ENCODE assay signal across 10 cellular contexts in genomic region chr6:137882225-137882961, GRCh38. TPM values are rescaled to one million over a fixed set of nuclear protein-coding genes. Genes with fewer than 3 reads are reported as not detected.
DNase-seq lines count a peak whose midpoint lies in the region; ATAC-seq, FAIRE-seq and TF ChIP-seq lines count a peak whose summit lies in the region.
"Had no signal": no experiment of that assay in that cellular context is flagged by ENCODE, and none has a peak within 500 bp of the region (broad histone marks: within the 10 kb centered on the region; RNA-seq: fewer than 3 reads in every experiment).

No MANE protein-coding gene starts in this region.

- H4K20me1 ChIP-seq in OCI-LY3 (ENCODE audit: insufficient read depth, low read length) (peaks cover 65% of the 10 kb centered on the region), GM12878 (ENCODE audit: control insufficient read depth, insufficient read depth) (no peaks in the 10 kb centered on the region; the same call in 1 of the 2 replicates)

- H3K79me2 ChIP-seq in OCI-LY3 (ENCODE audit: low read length) (peaks cover 45% of the 10 kb centered on the region), GM12878 (ENCODE audit: control insufficient read depth, insufficient read depth, low read length) (peaks cover 42% of the 10 kb centered on the region)

- no peak overlapping the region for H3K4me3 ChIP-seq in OCI-LY3 (ENCODE audit: low read length)
- H3K4me3 ChIP-seq in GM12878, result no peak overlapping the region
- no peak overlapping the region for H3K4me3 ChIP-seq in spleen
- H3K4me3 ChIP-seq: cardiac muscle cell had no signal

- H3K9me3 Mint-ChIP-seq in HFFc6, result peaks cover 10% of the 10 kb centered on the region; the same call in 1 of the 2 replicates

- WGBS in GM12878 (ENCODE audit: insufficient coverage, insufficient replicate concordance, low lambda C conversion rate, missing lambda C conversion rate), result 100% methylated on average over 2 of the region's 2 CpGs
- 66 to 94% (median 83%) methylated on average over 2 of the region's 2 CpGs for WGBS in spleen, 5 donors

- no peak for TF ChIP-seq EP300 in GM12878 (IDR thresholded peaks at IDR 0.05; ENCODE audit: borderline replicate concordance in 1 of 2, control insufficient read depth in 1 of 2, low read depth in 2 of 2, low read length in 2 of 2)

- RAD21 ChIA-PET in GM12878 (lab: Charles Lee; ENCODE audit: unreplicated experiment), result interaction anchor here (0.5 to 20.6 kb wide), 13 partner anchors 9 to 174 kb away, joined by 3 to 774 read pairs (median 6); partner anchors contain the start of gene TNFAIP3

- peak; percentile 48 for TF ChIP-seq POLR2A in GM12878 (IDR thresholded peaks at IDR 0.05; ENCODE audit: low read depth, low read length)
- TF ChIP-seq POLR2A in spleen (IDR thresholded peaks at IDR 0.05), result no peak

- intact Hi-C loops in GM12878 (cut with micrococcal nuclease; ENCODE audit: unreplicated experiment), result loop anchor here (2.0 kb wide), 1 partner anchor 22 kb away; no protein-coding TSS in a partner anchor
- intact Hi-C loops in spleen (cut with DNase I; ENCODE audit: low total_unique reads), result no loop called here

- H3K27me3 ChIP-seq in OCI-LY3 (ENCODE audit: low read depth, low read length) (no peaks in the 10 kb centered on the region), GM12878 (replicated peaks in 1 of 2; ENCODE audit: control insufficient read depth in 2 of 2, insufficient read depth in 2 of 2, low read length in 1 of 2) (no peaks in the 10 kb centered on the region), spleen (replicated peaks in 1 of 7) (no peaks in the 10 kb centered on the region)
- H3K27me3 ChIP-seq: cardiac muscle cell had no signal

- H3K27me3 Mint-ChIP-seq in HFFc6 (ENCODE audit: insufficient read depth), result no peaks in the 10 kb centered on the region; the same call in 1 of the 2 replicates

- H3K27ac ChIP-seq in OCI-LY3 (ENCODE audit: low read length) (peak overlapping the region; percentile 14; the same call in 1 of the 2 replicates), GM12878 (ENCODE audit: control insufficient read depth, insufficient read depth) (peak overlapping the region; percentile 14; the same call in 1 of the 2 replicates), spleen (peak overlapping the region; percentile 39 to 80 (median 70))
- H3K27ac ChIP-seq: cardiac muscle cell had no signal

- no peak overlapping the region for H3K4me3 Mint-ChIP-seq in HFFc6
- H3K4me3 Mint-ChIP-seq: neural crest cell had no signal

- H3K4me1 Mint-ChIP-seq in HFFc6 (ENCODE audit: low read depth), result peaks cover 11% of the 10 kb centered on the region

- H3K36me3 Mint-ChIP-seq in HFFc6 (ENCODE audit: low read depth), result peaks cover 20% of the 10 kb centered on the region

- H2AFZ ChIP-seq in OCI-LY3 (ENCODE audit: low read depth, low read length) (no peak overlapping the region), GM12878 (ENCODE audit: control insufficient read depth, low read depth, low read length) (no peak overlapping the region)

- H3K9ac ChIP-seq in OCI-LY3 (ENCODE audit: low read length), result no peak overlapping the region
- no peak overlapping the region for H3K9ac ChIP-seq in GM12878 (ENCODE audit: control insufficient read depth, insufficient read depth, low read length)

- H3K27ac Mint-ChIP-seq in HFFc6, result peak overlapping the region; percentile 3; the same call in 1 of the 2 replicates

- H3K4me1 ChIP-seq in OCI-LY3 (ENCODE audit: low read length), result peaks cover 10% of the 10 kb centered on the region; the same call in 1 of the 2 replicates
- peaks cover 10% of the 10 kb centered on the region; the same call in 1 of the 2 replicates for H3K4me1 ChIP-seq in GM12878 (ENCODE audit: control insufficient read depth, insufficient read depth, low read length)
- H3K4me1 ChIP-seq in spleen, result peaks cover 14 to 73% (median 49%) of the 10 kb centered on the region in 6 donors

- TF ChIP-seq CTCF in HFFc6 (IDR thresholded peaks at IDR 0.05), result no peak
- no peak for TF ChIP-seq CTCF in OCI-LY3 (IDR thresholded peaks at IDR 0.05; ENCODE audit: low read depth, low read length)
- TF ChIP-seq CTCF in GM12878 (IDR thresholded peaks at IDR 0.05 in 2 of 3, conservative IDR thresholded peaks at IDR 0.05 in 1 of 3; ENCODE audit: control insufficient read depth in 2 of 3, extremely low read depth in 1 of 3, insufficient read depth in 1 of 3, low read depth in 3 of 3, low read length in 3 of 3), result no peak
- TF ChIP-seq CTCF in spleen (IDR thresholded peaks at IDR 0.05 in 8 of 11, conservative IDR thresholded peaks at IDR 0.05 in 3 of 11), result no peak

- no peak for TF ChIP-seq RAD21 in GM12878 (IDR thresholded peaks at IDR 0.05; ENCODE audit: insufficient read depth, low read depth, low read length)

- H3K9me3 ChIP-seq in OCI-LY3 (ENCODE audit: insufficient read depth, low read length) (no peaks in the 10 kb centered on the region), GM12878 (replicated peaks; ENCODE audit: control insufficient read depth, insufficient read depth, low read length) (no peaks in the 10 kb centered on the region), spleen (peaks cover 0 to 5% (median 0%) of the 10 kb centered on the region in 8 donors)

- in situ Hi-C loops in GM12878 (cut with MboI), result no loop called here

- CTCF ChIA-PET in GM12878 (lab: Yijun Ruan, JAX), result interaction anchor here (0.9 to 24.0 kb wide), 11 partner anchors 9 to 221 kb away, joined by 3 to 712 read pairs (median 4); no protein-coding TSS in a partner anchor

- SMC1A ChIA-PET in GM12878 (lab: Charles Lee; ENCODE audit: uncharacterized antibody, unreplicated experiment), result interaction anchor here (0.6 to 30.6 kb wide), 18 partner anchors 9 to 703 kb away, joined by 3 to 1237 read pairs (median 4); partner anchors contain the start of gene TNFAIP3

- POLR2A ChIA-PET in GM12878 (lab: Charles Lee), result interaction anchor here (0.7 to 3.3 kb wide), 10 partner anchors 11 to 60 kb away, joined by 3 to 20 read pairs (median 4); no protein-coding TSS in a partner anchor

- no peak for FAIRE-seq in GM12878 (lab: Jason Lieb, UNC)

- ATAC-seq in GM12878, result peak; percentile 38

- DNase-seq in HFFc6 (no peak), GM12878 (ENCODE audit: low read depth, low spot score) (no peak), spleen (no peak), T-helper 9 cell (no peak), OCI-M2 (lab: John Stamatoyannopoulos, UW; ENCODE audit: unreplicated experiment) (no peak)
- DNase-seq in NK-92 treated with Interleukin-12 subunit alpha and Interleukin-12 subunit beta, amount 100 ng/mL, for 24 hours (lab: John Stamatoyannopoulos, UW), result no peak
- DNase-seq: glutamatergic neuron had no signal

- no peak overlapping the region for H3K4me2 ChIP-seq in OCI-LY3 (ENCODE audit: low read length)
- H3K4me2 ChIP-seq in GM12878 (ENCODE audit: control insufficient read depth, insufficient read depth), result 0 out of 2 replicates have a peak overlapping the region, but pooled peaks have one; percentile 3

- H3K36me3 ChIP-seq in OCI-LY3 (replicated peaks; ENCODE audit: low read depth, low read length) (peaks cover 61% of the 10 kb centered on the region), GM12878 (ENCODE audit: control insufficient read depth in 2 of 2, insufficient read depth in 2 of 2, low read length in 1 of 2) (peaks cover 34 to 49% of the 10 kb centered on the region in 2 experiments), spleen (peaks cover 10 to 66% (median 59%) of the 10 kb centered on the region in 6 donors)

- TSS peak; percentile 48 for BruUV-seq in GM12878 (replicated peaks; lab: Mats Ljungman, UMichigan)

TF ChIP-seq in GM12878, 131 proteins besides CTCF, POLR2A, EP300 and RAD21 (continues in another document):
- TF ChIP-seq IKZF2 (IDR thresholded peaks at IDR 0.05), result 0 out of 4 replicates have a peak, but pooled peaks of 1 of the 2 experiments have one; percentile 16
- TF ChIP-seq NFIC (IDR thresholded peaks at IDR 0.05; ENCODE audit: low read depth, low read length), result 0 out of 2 replicates have a peak, but pooled peaks have one; percentile 22
- peak; percentile 57; the same call in 1 of the 2 replicates for TF ChIP-seq BACH1 (IDR thresholded peaks at IDR 0.05; ENCODE audit: borderline replicate concordance)
- peak; percentile 56; the same call in 1 of the 2 replicates for TF ChIP-seq ZNF384 (IDR thresholded peaks at IDR 0.05; ENCODE audit: borderline replicate concordance, low read depth, low read length)
- peak; percentile 37; the same call in 1 of the 2 replicates for TF ChIP-seq RUNX3 (IDR thresholded peaks at IDR 0.05; ENCODE audit: low read length)
- TF ChIP-seq ZNF217 (IDR thresholded peaks at IDR 0.05), result no peak
- no peak for TF ChIP-seq PKNOX1 (IDR thresholded peaks at IDR 0.05)
- peak; percentile 31 for TF ChIP-seq MEF2B (IDR thresholded peaks at IDR 0.05; ENCODE audit: partially characterized antibody, poor library complexity, severe bottlenecking)

RNA-seq across cellular contexts. Expression of gene TNFAIP3, which starts 15.3 kb away (rescaled TPM):
- total RNA-seq in HFFc6 (2021; fragmentation: NEBNext Ultra II Directional; extraction: Animal tissue kit (Norgen Biotek cat#: 25700)), result 10 to 100 TPM in 1 of 6 experiments, 1 to 10 TPM in 5; 4.5 to 17.2 (median 7.8) TPM
- 258 and 260 TPM in 2 replicates for total RNA-seq in GM12878 (2013; cell fraction: nucleolus; rRNA removed)
- total RNA-seq in GM12878 (2014; rRNA removed) (84.0 and 96.8 TPM in 2 replicates), GM12878 (2014; rRNA removed; fragmentation: Illumina TruSeq; extraction: Trizol) (81.4 and 82.4 TPM in 2 replicates), GM12878 (2021) (220 and 229 TPM in 2 replicates), spleen (100 to 1,000 TPM in 3 of 7 donors, 10 to 100 TPM in 4; 41.1 to 133 (median 69.0) TPM)
- polyA plus RNA-seq in GM12878 (2011; ENCODE audit: low read depth), result 59.4 TPM
- polyA plus RNA-seq in GM12878 (2011; rRNA removed) (308 and 350 TPM in 2 replicates), GM12878 (2014; fragmentation: Illumina TruSeq; extraction: Trizol) (149 and 171 TPM in 2 replicates), GM12878 (2014; fragmentation: Nextera tagmentation; extraction: Ambion mirVana) (10 to 100 TPM; 18.0 to 31.5 TPM), GM12878 (2014; rRNA removed) (138 and 149 TPM in 2 replicates), GM12878 (2016; fragmentation: Nextera tagmentation; extraction: Ambion mirVana) (100 to 1,000 TPM; 126 to 128 TPM), spleen (10 to 100 TPM; 23.2 to 31.9 (median 25.0) TPM)
- 204 and 210 TPM in 2 replicates for polyA plus RNA-seq in GM12878 (2011; cell fraction: cytosol; rRNA removed)
- 565 and 695 TPM in 2 replicates for polyA plus RNA-seq in GM12878 (2011; cell fraction: nucleus; rRNA removed)
- polyA plus RNA-seq in GM12878 (2012), result 64.6 and 107 TPM in 2 replicates
- polyA minus RNA-seq in GM12878 (2011; rRNA and poly(A)+ RNA removed), result 268 and 281 TPM in 2 replicates
- 95.9 and 104 TPM in 2 replicates for polyA minus RNA-seq in GM12878 (2011; cell fraction: cytosol; rRNA and poly(A)+ RNA removed)
- polyA minus RNA-seq in GM12878 (2011; cell fraction: nucleus; rRNA and poly(A)+ RNA removed), result 243 and 270 TPM in 2 replicates

Comparison
In these comparisons a context has a peak if more than half of its experiments do, and no peak if none do; other contexts are left out.
1. H3K27ac ChIP-seq: peak in every context shown above with its lines; median percentile 70 in spleen; 14 in OCI-LY3; 14 in GM12878.